ENCODE assay signal across 1 cellular context in the genomic region with DNA sequence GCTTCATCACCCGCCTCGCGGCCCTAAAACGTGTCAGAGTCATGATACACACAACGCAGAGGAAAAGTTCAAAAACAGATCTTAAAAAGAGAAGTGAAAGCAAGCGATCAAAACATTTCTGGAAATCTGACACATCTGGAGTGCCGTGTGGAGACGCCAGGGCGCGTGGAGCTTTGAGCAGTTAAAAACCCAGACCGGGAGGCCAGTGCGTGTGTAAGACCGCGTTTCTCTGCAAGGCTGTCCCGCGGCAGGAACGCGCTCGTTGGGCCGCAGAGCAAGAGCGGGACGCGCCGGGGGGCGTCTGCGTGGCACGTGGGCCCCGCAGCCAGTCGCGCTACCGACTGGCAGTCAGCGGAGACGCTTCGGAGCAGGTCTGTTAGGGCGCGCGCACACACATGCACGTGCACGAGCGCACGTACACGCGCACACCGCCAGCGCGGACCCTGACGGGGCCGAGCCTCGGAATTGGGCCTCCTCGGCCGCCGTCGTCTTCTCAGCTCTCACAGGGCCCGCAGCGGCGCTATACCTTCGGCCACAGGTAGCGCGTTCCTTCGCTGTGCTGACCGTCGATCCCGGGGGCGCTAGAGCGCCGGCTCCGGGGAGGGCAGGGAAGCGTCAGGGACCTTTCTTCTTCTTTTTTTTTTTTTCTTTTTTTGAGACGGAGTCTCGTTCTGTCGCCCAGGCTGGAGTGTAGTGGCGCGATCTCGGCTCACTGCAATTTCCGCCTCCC.
TF ChIP-seq lines count a peak whose summit lies in the region.

No MANE protein-coding gene starts in this region.

TF ChIP-seq in HepG2, 621 proteins besides CTCF, POLR2A, EP300 and RAD21 (continued from another document and continues in another):
- TF ChIP-seq, protein P1, sequence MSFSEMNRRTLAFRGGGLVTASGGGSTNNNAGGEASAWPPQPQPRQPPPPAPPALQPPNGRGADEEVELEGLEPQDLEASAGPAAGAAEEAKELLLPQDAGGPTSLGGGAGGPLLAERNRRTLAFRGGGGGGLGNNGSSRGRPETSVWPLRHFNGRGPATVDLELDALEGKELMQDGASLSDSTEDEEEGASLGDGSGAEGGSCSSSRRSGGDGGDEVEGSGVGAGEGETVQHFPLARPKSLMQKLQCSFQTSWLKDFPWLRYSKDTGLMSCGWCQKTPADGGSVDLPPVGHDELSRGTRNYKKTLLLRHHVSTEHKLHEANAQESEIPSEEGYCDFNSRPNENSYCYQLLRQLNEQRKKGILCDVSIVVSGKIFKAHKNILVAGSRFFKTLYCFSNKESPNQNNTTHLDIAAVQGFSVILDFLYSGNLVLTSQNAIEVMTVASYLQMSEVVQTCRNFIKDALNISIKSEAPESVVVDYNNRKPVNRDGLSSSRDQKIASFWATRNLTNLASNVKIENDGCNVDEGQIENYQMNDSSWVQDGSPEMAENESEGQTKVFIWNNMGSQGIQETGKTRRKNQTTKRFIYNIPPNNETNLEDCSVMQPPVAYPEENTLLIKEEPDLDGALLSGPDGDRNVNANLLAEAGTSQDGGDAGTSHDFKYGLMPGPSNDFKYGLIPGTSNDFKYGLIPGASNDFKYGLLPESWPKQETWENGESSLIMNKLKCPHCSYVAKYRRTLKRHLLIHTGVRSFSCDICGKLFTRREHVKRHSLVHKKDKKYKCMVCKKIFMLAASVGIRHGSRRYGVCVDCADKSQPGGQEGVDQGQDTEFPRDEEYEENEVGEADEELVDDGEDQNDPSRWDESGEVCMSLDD (CRISPR knock-in tag; IDR thresholded peaks at IDR 0.05; ENCODE audit: borderline replicate concordance), result peak; percentile 69
- TF ChIP-seq, protein P2, sequence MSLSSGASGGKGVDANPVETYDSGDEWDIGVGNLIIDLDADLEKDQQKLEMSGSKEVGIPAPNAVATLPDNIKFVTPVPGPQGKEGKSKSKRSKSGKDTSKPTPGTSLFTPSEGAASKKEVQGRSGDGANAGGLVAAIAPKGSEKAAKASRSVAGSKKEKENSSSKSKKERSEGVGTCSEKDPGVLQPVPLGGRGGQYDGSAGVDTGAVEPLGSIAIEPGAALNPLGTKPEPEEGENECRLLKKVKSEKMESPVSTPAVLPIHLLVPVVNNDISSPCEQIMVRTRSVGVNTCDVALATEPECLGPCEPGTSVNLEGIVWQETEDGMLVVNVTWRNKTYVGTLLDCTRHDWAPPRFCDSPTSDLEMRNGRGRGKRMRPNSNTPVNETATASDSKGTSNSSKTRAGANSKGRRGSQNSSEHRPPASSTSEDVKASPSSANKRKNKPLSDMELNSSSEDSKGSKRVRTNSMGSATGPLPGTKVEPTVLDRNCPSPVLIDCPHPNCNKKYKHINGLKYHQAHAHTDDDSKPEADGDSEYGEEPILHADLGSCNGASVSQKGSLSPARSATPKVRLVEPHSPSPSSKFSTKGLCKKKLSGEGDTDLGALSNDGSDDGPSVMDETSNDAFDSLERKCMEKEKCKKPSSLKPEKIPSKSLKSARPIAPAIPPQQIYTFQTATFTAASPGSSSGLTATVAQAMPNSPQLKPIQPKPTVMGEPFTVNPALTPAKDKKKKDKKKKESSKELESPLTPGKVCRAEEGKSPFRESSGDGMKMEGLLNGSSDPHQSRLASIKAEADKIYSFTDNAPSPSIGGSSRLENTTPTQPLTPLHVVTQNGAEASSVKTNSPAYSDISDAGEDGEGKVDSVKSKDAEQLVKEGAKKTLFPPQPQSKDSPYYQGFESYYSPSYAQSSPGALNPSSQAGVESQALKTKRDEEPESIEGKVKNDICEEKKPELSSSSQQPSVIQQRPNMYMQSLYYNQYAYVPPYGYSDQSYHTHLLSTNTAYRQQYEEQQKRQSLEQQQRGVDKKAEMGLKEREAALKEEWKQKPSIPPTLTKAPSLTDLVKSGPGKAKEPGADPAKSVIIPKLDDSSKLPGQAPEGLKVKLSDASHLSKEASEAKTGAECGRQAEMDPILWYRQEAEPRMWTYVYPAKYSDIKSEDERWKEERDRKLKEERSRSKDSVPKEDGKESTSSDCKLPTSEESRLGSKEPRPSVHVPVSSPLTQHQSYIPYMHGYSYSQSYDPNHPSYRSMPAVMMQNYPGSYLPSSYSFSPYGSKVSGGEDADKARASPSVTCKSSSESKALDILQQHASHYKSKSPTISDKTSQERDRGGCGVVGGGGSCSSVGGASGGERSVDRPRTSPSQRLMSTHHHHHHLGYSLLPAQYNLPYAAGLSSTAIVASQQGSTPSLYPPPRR (CRISPR knock-in tag; IDR thresholded peaks at IDR 0.05; ENCODE audit: borderline replicate concordance), result peak; percentile 28; the same call in 1 of the 2 replicates
- TF ChIP-seq, protein P3, sequence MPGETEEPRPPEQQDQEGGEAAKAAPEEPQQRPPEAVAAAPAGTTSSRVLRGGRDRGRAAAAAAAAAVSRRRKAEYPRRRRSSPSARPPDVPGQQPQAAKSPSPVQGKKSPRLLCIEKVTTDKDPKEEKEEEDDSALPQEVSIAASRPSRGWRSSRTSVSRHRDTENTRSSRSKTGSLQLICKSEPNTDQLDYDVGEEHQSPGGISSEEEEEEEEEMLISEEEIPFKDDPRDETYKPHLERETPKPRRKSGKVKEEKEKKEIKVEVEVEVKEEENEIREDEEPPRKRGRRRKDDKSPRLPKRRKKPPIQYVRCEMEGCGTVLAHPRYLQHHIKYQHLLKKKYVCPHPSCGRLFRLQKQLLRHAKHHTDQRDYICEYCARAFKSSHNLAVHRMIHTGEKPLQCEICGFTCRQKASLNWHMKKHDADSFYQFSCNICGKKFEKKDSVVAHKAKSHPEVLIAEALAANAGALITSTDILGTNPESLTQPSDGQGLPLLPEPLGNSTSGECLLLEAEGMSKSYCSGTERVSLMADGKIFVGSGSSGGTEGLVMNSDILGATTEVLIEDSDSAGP (CRISPR knock-in tag; IDR thresholded peaks at IDR 0.05; ENCODE audit: borderline replicate concordance), result peak; percentile 88
- 0 out of 2 replicates have a peak, but pooled peaks have one; percentile 24 for TF ChIP-seq TP53 (CRISPR knock-in tag; conservative IDR thresholded peaks at IDR 0.05)
- TF ChIP-seq MLX (CRISPR knock-in tag; IDR thresholded peaks at IDR 0.05), result no peak
- peak; percentile 68; the same call in 1 of the 2 replicates for TF ChIP-seq FOXJ3 (CRISPR knock-in tag; IDR thresholded peaks at IDR 0.05; ENCODE audit: borderline replicate concordance)
- TF ChIP-seq ZKSCAN5 (CRISPR knock-in tag; IDR thresholded peaks at IDR 0.05), result peak; percentile 31; the same call in 1 of the 2 replicates
- peak; percentile 95 for TF ChIP-seq MYC (CRISPR knock-in tag; IDR thresholded peaks at IDR 0.05; ENCODE audit: borderline replicate concordance)
- TF ChIP-seq PHF20 (CRISPR knock-in tag; IDR thresholded peaks at IDR 0.05), result peak; percentile 82
- TF ChIP-seq, protein P4, sequence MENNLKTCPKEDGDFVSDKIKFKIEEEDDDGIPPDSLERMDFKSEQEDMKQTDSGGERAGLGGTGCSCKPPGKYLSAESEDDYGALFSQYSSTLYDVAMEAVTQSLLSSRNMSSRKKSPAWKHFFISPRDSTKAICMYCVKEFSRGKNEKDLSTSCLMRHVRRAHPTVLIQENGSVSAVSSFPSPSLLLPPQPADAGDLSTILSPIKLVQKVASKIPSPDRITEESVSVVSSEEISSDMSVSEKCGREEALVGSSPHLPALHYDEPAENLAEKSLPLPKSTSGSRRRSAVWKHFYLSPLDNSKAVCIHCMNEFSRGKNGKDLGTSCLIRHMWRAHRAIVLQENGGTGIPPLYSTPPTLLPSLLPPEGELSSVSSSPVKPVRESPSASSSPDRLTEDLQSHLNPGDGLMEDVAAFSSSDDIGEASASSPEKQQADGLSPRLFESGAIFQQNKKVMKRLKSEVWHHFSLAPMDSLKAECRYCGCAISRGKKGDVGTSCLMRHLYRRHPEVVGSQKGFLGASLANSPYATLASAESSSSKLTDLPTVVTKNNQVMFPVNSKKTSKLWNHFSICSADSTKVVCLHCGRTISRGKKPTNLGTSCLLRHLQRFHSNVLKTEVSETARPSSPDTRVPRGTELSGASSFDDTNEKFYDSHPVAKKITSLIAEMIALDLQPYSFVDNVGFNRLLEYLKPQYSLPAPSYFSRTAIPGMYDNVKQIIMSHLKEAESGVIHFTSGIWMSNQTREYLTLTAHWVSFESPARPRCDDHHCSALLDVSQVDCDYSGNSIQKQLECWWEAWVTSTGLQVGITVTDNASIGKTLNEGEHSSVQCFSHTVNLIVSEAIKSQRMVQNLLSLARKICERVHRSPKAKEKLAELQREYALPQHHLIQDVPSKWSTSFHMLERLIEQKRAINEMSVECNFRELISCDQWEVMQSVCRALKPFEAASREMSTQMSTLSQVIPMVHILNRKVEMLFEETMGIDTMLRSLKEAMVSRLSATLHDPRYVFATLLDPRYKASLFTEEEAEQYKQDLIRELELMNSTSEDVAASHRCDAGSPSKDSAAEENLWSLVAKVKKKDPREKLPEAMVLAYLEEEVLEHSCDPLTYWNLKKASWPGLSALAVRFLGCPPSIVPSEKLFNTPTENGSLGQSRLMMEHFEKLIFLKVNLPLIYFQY (CRISPR knock-in tag; IDR thresholded peaks at IDR 0.05; ENCODE audit: borderline replicate concordance), result peak; percentile 23; the same call in 1 of the 2 replicates
- TF ChIP-seq ZNF709 (CRISPR knock-in tag; IDR thresholded peaks at IDR 0.05), result peak; percentile 72
- TF ChIP-seq ZNF713 (CRISPR knock-in tag; IDR thresholded peaks at IDR 0.05), result 0 out of 2 replicates have a peak, but pooled peaks have one; percentile 68
- TF ChIP-seq SNAI1 (CRISPR knock-in tag; IDR thresholded peaks at IDR 0.05; ENCODE audit: borderline replicate concordance), result 0 out of 2 replicates have a peak, but pooled peaks have one; percentile 61
- TF ChIP-seq SCMH1 (CRISPR knock-in tag; IDR thresholded peaks at IDR 0.05; ENCODE audit: borderline replicate concordance), result no peak
- peak; percentile 39 for TF ChIP-seq ZNF407 (CRISPR knock-in tag; IDR thresholded peaks at IDR 0.05; ENCODE audit: not compliant biosample characterization)
- peak; percentile 86; the same call in 1 of the 2 replicates for TF ChIP-seq CSRNP1 (CRISPR knock-in tag; IDR thresholded peaks at IDR 0.05)
- TF ChIP-seq, protein P5, sequence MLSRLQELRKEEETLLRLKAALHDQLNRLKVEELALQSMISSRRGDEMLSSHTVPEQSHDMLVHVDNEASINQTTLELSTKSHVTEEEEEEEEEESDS (CRISPR knock-in tag; IDR thresholded peaks at IDR 0.05; ENCODE audit: borderline replicate concordance), result peak; percentile 84; the same call in 1 of the 2 replicates
- TF ChIP-seq ZBTB7B (CRISPR knock-in tag; IDR thresholded peaks at IDR 0.05), result peak; percentile 68
- TF ChIP-seq ZNF12 (CRISPR knock-in tag; IDR thresholded peaks at IDR 0.05), result 0 out of 2 replicates have a peak, but pooled peaks have one; percentile 22
